8 cellular contexts compared by ENCODE assay signal in the genomic region with DNA sequence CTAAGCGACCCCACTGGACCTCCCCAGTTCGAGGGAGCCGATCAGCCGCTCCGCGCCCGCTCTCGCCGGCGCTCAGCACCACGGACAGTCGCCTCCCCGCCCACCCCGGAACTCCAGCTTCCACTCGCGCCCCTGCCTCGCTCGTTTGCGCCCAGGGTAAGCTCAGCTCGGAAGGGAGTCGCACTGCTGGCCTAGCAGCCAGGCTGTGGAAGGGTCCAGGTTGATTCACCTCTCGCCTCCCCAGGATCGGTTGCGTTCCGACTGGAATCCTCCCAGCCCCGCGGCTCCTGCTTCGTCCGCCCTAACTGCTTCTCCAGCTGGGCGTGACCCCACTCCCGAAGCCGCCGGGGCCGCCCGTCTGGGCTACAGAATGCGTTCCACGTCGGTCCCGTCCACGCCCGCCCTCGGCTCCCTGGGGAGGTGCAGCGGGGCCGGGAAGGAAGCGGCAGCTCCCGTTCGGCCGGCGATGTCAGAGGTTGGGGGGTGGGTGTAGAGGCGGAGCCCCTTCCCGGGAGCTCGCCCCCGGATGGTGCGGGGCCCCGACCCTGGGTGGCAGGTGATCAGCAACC. TPM values are rescaled to one million over a fixed set of nuclear protein-coding genes. Genes with fewer than 3 reads are reported as not detected.
DNase-seq lines count a peak whose midpoint lies in the region; ATAC-seq, FAIRE-seq and TF ChIP-seq lines count a peak whose summit lies in the region.

No MANE protein-coding gene starts in this region.

- H3K9me3 Mint-ChIP-seq in memory B cell, result peaks cover 17% of the 10 kb centered on the region

- H3K27ac ChIP-seq in VCaP (peak overlapping the region; percentile 75), H1 (ENCODE audit: low read depth, low read length) (no peak overlapping the region), suprapubic skin (peak overlapping the region; percentile 54)

- H3K36me3 ChIP-seq in H1 (ENCODE audit: control insufficient read depth in 2 of 4, insufficient read depth in 4 of 4, low read length in 3 of 4), result no peaks in the 10 kb centered on the region
- H3K36me3 ChIP-seq in suprapubic skin, result no peaks in the 10 kb centered on the region

- H3K79me1 ChIP-seq in H1 (ENCODE audit: low read depth, low read length), result no peaks in the 10 kb centered on the region

- H4K20me1 ChIP-seq in H1 (replicated peaks in 1 of 2; ENCODE audit: control insufficient read depth in 1 of 2, insufficient read depth in 2 of 2, low read length in 2 of 2), result no peaks in the 10 kb centered on the region

- no peak overlapping the region for H3K27ac Mint-ChIP-seq in memory B cell

- peaks cover 7% of the 10 kb centered on the region for H3K4me1 Mint-ChIP-seq in memory B cell

- peaks cover 8% of the 10 kb centered on the region for H3K36me3 Mint-ChIP-seq in memory B cell

- peak; percentile 47 for ATAC-seq in memory B cell (ENCODE audit: low read depth)
- no peak for ATAC-seq in HG02884 (IDR thresholded peaks at IDR 0.05; ENCODE audit: unreplicated experiment)
- ATAC-seq in HG02970 (IDR thresholded peaks at IDR 0.05; ENCODE audit: low FRiP score, unreplicated experiment), result no peak

- POLR2A ChIA-PET in H1 (lab: Charles Lee; ENCODE audit: partially characterized antibody), result interaction anchor here (1.2 to 1.8 kb wide), 2 partner anchors 8 to 17 kb away, joined by 3 read pairs; no protein-coding TSS in a partner anchor

- no peaks in the 10 kb centered on the region for H3K79me2 ChIP-seq in H1 (ENCODE audit: control insufficient read depth in 1 of 2, insufficient read depth in 2 of 2, low read length in 2 of 2)

- TF ChIP-seq POLR2A in H1 (IDR thresholded peaks at IDR 0.05; ENCODE audit: control extremely low read depth in 1 of 2, low read depth in 2 of 2, low read length in 2 of 2) (no peak), suprapubic skin (IDR thresholded peaks at IDR 0.05) (no peak)

- no peak overlapping the region for H2BK20ac ChIP-seq in H1 (ENCODE audit: low read length)

- DNase-seq in DMS 273 treated with DMSO at 0.1 percent for 48 hours (lab: John Stamatoyannopoulos, UW) (peak; percentile 27), HK-2 (ENCODE audit: unreplicated experiment) (peak; percentile 31), H1 (ENCODE audit: low read depth in 1 of 2, low spot score in 2 of 2) (peak in 1 of 2 experiments; percentile 83), memory B cell (ENCODE audit: low spot score in 2 of 2) (no peak), suprapubic skin (ENCODE audit: low spot score in 2 of 2) (peak in 1 of 2 donors; percentile 71)

- H3K23ac ChIP-seq in H1 (ENCODE audit: insufficient read length), result no peak overlapping the region

- H2BK5ac ChIP-seq in H1 (ENCODE audit: low read depth, low read length), result no peak overlapping the region

- H3K4me3 Mint-ChIP-seq in memory B cell, result peak overlapping the region; percentile 34

- no peak overlapping the region for H3K56ac ChIP-seq in H1 (replicated peaks; ENCODE audit: insufficient read length, low read depth, low read length)

- H2AK5ac ChIP-seq in H1 (ENCODE audit: low read depth, low read length), result no peak overlapping the region

- TF ChIP-seq EP300 in H1 (IDR thresholded peaks at IDR 0.05; ENCODE audit: borderline replicate concordance in 1 of 2, low read depth in 2 of 2, low read length in 2 of 2) (no peak), suprapubic skin (IDR thresholded peaks at IDR 0.05) (no peak)

- H4K91ac ChIP-seq in H1 (replicated peaks; ENCODE audit: insufficient read length, low read length), result no peak overlapping the region

- H3K4me2 ChIP-seq in H1 (ENCODE audit: insufficient read depth in 1 of 2, low read depth in 2 of 2, low read length in 2 of 2), result peak overlapping the region; percentile 81 to 93

- H3K9me3 ChIP-seq in H1 (ENCODE audit: insufficient read depth in 2 of 2, low read depth in 1 of 2, low read length in 1 of 2) (no peaks in the 10 kb centered on the region), suprapubic skin (no peaks in the 10 kb centered on the region)

- H3K23me2 ChIP-seq in H1 (ENCODE audit: low read depth, low read length), result peaks cover 7% of the 10 kb centered on the region; the same call in 1 of the 2 replicates

- H3K4me3 ChIP-seq in H1 (ENCODE audit: extremely low read depth in 1 of 4, insufficient read depth in 2 of 4, low read depth in 3 of 4, low read length in 4 of 4) (peak overlapping the region; percentile 75 to 80 (median 78)), suprapubic skin (peak overlapping the region; percentile 67)

- TF ChIP-seq CTCF in VCaP (conservative IDR thresholded peaks at IDR 0.05) (peak; percentile 43), H1 (IDR thresholded peaks at IDR 0.05; ENCODE audit: control extremely low read depth in 1 of 3, insufficient read depth in 1 of 3, low read depth in 1 of 3, low read length in 3 of 3) (no peak), suprapubic skin (IDR thresholded peaks at IDR 0.05) (no peak)

- H3K18ac ChIP-seq in H1 (ENCODE audit: extremely low read depth, low read length), result no peak overlapping the region

- no peak for TF ChIP-seq RAD21 in H1 (IDR thresholded peaks at IDR 0.05 in 1 of 2, conservative IDR thresholded peaks at IDR 0.05 in 1 of 2; ENCODE audit: low read depth in 2 of 2, low read length in 2 of 2)

- H2BK15ac ChIP-seq in H1 (ENCODE audit: low read length), result no peak overlapping the region

- H3K4me1 ChIP-seq in H1 (replicated peaks in 1 of 4; ENCODE audit: control insufficient read depth in 3 of 4, insufficient read depth in 4 of 4, low read length in 3 of 4), result peaks cover 0 to 3% (median 1%) of the 10 kb centered on the region in 4 experiments; a peak in 3 of 7 replicates
- peaks cover 19% of the 10 kb centered on the region for H3K4me1 ChIP-seq in suprapubic skin

- H3K27me3 Mint-ChIP-seq in memory B cell, result peaks cover 18% of the 10 kb centered on the region

- H3K27me3 ChIP-seq in H1 (replicated peaks in 1 of 4; ENCODE audit: control insufficient read depth in 3 of 4, extremely low read depth in 1 of 4, insufficient read depth in 3 of 4, low read length in 3 of 4) (peaks cover 8 to 32% (median 21%) of the 10 kb centered on the region in 4 experiments), suprapubic skin (peaks cover 30% of the 10 kb centered on the region)

- 3% methylated on average over 33 of the region's 55 CpGs; no CpG with 5 or more reads in 1 of the 2 experiments for WGBS in H1 (ENCODE audit: extremely low coverage in 1 of 2, insufficient coverage in 1 of 2, insufficient read length in 1 of 2, insufficient replicate concordance in 2 of 2, low coverage in 1 of 2, low lambda C conversion rate in 2 of 2, missing lambda C conversion rate in 1 of 2), 2 experiments
- WGBS in suprapubic skin, result 0% methylated on average over 14 of the region's 55 CpGs

- no peak overlapping the region for H2BK12ac ChIP-seq in H1 (ENCODE audit: low read depth, low read length)

- no peak for FAIRE-seq in H1 (lab: Jason Lieb, UNC)

- no peak overlapping the region for H4K8ac ChIP-seq in H1 (ENCODE audit: extremely low read depth, insufficient read depth, low read length)

- CTCF ChIA-PET in H1 (lab: Charles Lee; ENCODE audit: partially characterized antibody), result interaction anchor here (0.8 to 11.7 kb wide), 11 partner anchors 10 to 415 kb away, joined by 3 to 197 read pairs (median 4); no protein-coding TSS in a partner anchor

- H4K5ac ChIP-seq in H1 (ENCODE audit: insufficient read length, low read depth, low read length), result no peak overlapping the region

- no peak overlapping the region for H3K14ac ChIP-seq in H1 (ENCODE audit: insufficient read length)

- H3K9ac ChIP-seq in H1 (replicated peaks in 1 of 4; ENCODE audit: extremely low read depth in 1 of 4, low read depth in 3 of 4, low read length in 3 of 4), result peak overlapping the region in 1 of 4 experiments; percentile 8; a peak in 1 of 7 replicates

- no peak overlapping the region for H2BK120ac ChIP-seq in H1 (replicated peaks; ENCODE audit: low read depth, low read length)

- H2AFZ ChIP-seq in H1 (ENCODE audit: low read length), result no peak overlapping the region

- no peak overlapping the region for H3K4ac ChIP-seq in H1 (replicated peaks; ENCODE audit: insufficient read length, low read depth, low read length)

TF ChIP-seq in H1, 55 proteins besides CTCF, POLR2A, EP300 and RAD21 (continues in another document):
- TF ChIP-seq KDM4A (IDR thresholded peaks at IDR 0.05; ENCODE audit: low read depth, low read length, severe bottlenecking), result no peak
- peak; percentile 92 to 94 for TF ChIP-seq HDAC2 (IDR thresholded peaks at IDR 0.05; ENCODE audit: borderline replicate concordance in 1 of 2, low read depth in 2 of 2, low read length in 2 of 2)
- peak; percentile 97 for TF ChIP-seq SAP30 (IDR thresholded peaks at IDR 0.05; ENCODE audit: insufficient read depth, insufficient replicate concordance, low read length)
- TF ChIP-seq BACH1 (IDR thresholded peaks at IDR 0.05; ENCODE audit: low read length), result peak; percentile 57; the same call in 1 of the 2 replicates
- TF ChIP-seq, protein P1, sequence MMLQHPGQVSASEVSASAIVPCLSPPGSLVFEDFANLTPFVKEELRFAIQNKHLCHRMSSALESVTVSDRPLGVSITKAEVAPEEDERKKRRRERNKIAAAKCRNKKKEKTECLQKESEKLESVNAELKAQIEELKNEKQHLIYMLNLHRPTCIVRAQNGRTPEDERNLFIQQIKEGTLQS (IDR thresholded peaks at IDR 0.05; ENCODE audit: insufficient read depth, low read depth, low read length), result no peak
- TF ChIP-seq CTBP2 (IDR thresholded peaks at IDR 0.05; ENCODE audit: borderline replicate concordance, insufficient read depth, insufficient read length, low read length), result no peak
- TF ChIP-seq, protein P2, sequence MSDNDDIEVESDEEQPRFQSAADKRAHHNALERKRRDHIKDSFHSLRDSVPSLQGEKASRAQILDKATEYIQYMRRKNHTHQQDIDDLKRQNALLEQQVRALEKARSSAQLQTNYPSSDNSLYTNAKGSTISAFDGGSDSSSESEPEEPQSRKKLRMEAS (IDR thresholded peaks at IDR 0.05), result no peak
- no peak for TF ChIP-seq SUZ12 (IDR thresholded peaks at IDR 0.05; ENCODE audit: low read length)
- no peak for TF ChIP-seq POU5F1 (IDR thresholded peaks at IDR 0.05; ENCODE audit: low read depth, low read length)
- no peak for TF ChIP-seq HDAC6 (IDR thresholded peaks at IDR 0.05; ENCODE audit: low read depth, low read length)
- no peak for TF ChIP-seq SIRT6 (IDR thresholded peaks at IDR 0.05; ENCODE audit: low read length)
- TF ChIP-seq BRCA1 (IDR thresholded peaks at IDR 0.05; ENCODE audit: low read depth, low read length), result no peak

RNA-seq across cellular contexts. Expression of a gene that starts 0.3 kb away (rescaled TPM):
- 0.82 and 1.1 TPM in 2 replicates for total RNA-seq in H1 (2021; fragmentation: NEBNext Ultra II Directional; extraction: Animal tissue kit (Norgen Biotek cat#: 25700))
- polyA plus RNA-seq in H1 (2011; rRNA removed), result 0.46 and 0.67 TPM in 2 replicates
- polyA plus RNA-seq in H1 (2011; cell fraction: cytosol; rRNA removed), result 0.56 TPM
- polyA plus RNA-seq in H1 (2011; cell fraction: nucleus; rRNA removed), result 0.43 TPM
- 0.37 to 0.79 TPM (median 0.56 TPM) in 4 replicates for polyA plus RNA-seq in H1 (2012, experiment 1 of 2)
- polyA plus RNA-seq in H1 (2012, experiment 2 of 2), result 0.14 TPM
- polyA plus RNA-seq in H1 (2013, experiment 1 of 2), result 0.63 TPM
- polyA plus RNA-seq in H1 (2013, experiment 2 of 2), result 0.64 TPM
- polyA minus RNA-seq in H1 (2011; rRNA and poly(A)+ RNA removed), result 0.41 and 0.61 TPM in 2 replicates
- 0.29 TPM for polyA minus RNA-seq in H1 (2011; cell fraction: cytosol; rRNA and poly(A)+ RNA removed)
- 0.70 TPM for polyA minus RNA-seq in H1 (2011; cell fraction: nucleus; rRNA and poly(A)+ RNA removed)
- total RNA-seq in suprapubic skin, result 1 to 10 TPM in 2 of 4 donors, under 1 TPM in 2; 0.42 to 1.9 (median 0.98) TPM

Comparison
In these comparisons a context has a peak if more than half of its experiments do, and no peak if none do; other contexts are left out.
1. DNase-seq: peak in DMS 273 treated with DMSO at 0.1 percent for 48 hours (single experiment) and HK-2 (single experiment); none in memory B cell (0 of 2).